9 cellular contexts compared by ENCODE assay signal in genomic region chr17:77783991-77784820, GRCh38.
DNase-seq lines count a peak whose midpoint lies in the region; ATAC-seq and TF ChIP-seq lines count a peak whose summit lies in the region.
"Had no signal": no experiment of that assay in that cellular context is flagged by ENCODE, and none has a peak within 500 bp of the region (broad histone marks: within the 10 kb centered on the region; RNA-seq: fewer than 3 reads in every experiment).

No MANE protein-coding gene starts in this region.

- H3K27ac Mint-ChIP-seq in mesothelial cell of epicardium, result no peak overlapping the region

- no peak for ATAC-seq in GM18867 (IDR thresholded peaks at IDR 0.05; ENCODE audit: unreplicated experiment)

- H3K4me1 Mint-ChIP-seq in mesothelial cell of epicardium, result peaks cover 15% of the 10 kb centered on the region

- H3K36me3 Mint-ChIP-seq in mesothelial cell of epicardium, result no peaks in the 10 kb centered on the region

- no peak for TF ChIP-seq CTCF in mesothelial cell of epicardium (IDR thresholded peaks at IDR 0.05; ENCODE audit: unreplicated experiment)

- H3K36me3 ChIP-seq in thymus (ENCODE audit: control insufficient read depth, insufficient read depth), result no peaks in the 10 kb centered on the region
- H3K36me3 ChIP-seq: upper lobe of left lung had no signal

- peaks cover 72% of the 10 kb centered on the region for H3K27me3 Mint-ChIP-seq in mesothelial cell of epicardium (ENCODE audit: low read depth)

- H3K27me3 ChIP-seq in thymus (ENCODE audit: control insufficient read depth, insufficient read depth), result no peaks in the 10 kb centered on the region
- H3K27me3 ChIP-seq: upper lobe of left lung had no signal

- no peak overlapping the region for H3K4me3 ChIP-seq in thymus (ENCODE audit: low read length)
- H3K4me3 ChIP-seq: upper lobe of left lung had no signal

- H3K4me1 ChIP-seq in thymus (ENCODE audit: control insufficient read depth, insufficient read depth, low read length), result peaks cover 16% of the 10 kb centered on the region

- WGBS in thymus, result 70% methylated on average over 20 of the region's 20 CpGs

- H3K9me3 ChIP-seq in thymus (ENCODE audit: control insufficient read depth), result no peaks in the 10 kb centered on the region
- H3K9me3 ChIP-seq: upper lobe of left lung had no signal

- H3K27ac ChIP-seq in thymus (ENCODE audit: low read depth), result peak overlapping the region; percentile 48
- H3K27ac ChIP-seq: upper lobe of left lung had no signal

- DNase-seq in T-helper 9 cell, result peak; percentile 62
- DNase-seq in activated T-helper 1 cell treated with anti-CD3 and anti-CD28 coated beads, Interleukin-2, amount 50 U/mL, for 16 hours (ENCODE audit: low read depth in 1 of 2, low spot score in 1 of 2), result peak; percentile 57 to 58
- peak; percentile 31 to 34 (median 31) for DNase-seq in stimulated activated CD4-positive, alpha-beta T cell treated with anti-CD3 and anti-CD28 coated beads, Interleukin-12 subunit alpha, Interleukin-12 subunit beta, amount 100 ng/mL, for 48 hours (ENCODE audit: low read depth in 2 of 3, low spot score in 1 of 3)
- no peak for DNase-seq in mesothelial cell of epicardium (ENCODE audit: low spot score in 2 of 2, unreplicated experiment in 2 of 2)
- DNase-seq in NCI-H774 (lab: John Stamatoyannopoulos, UW), result no peak
- DNase-seq: NCI-H187 treated with DMSO at 0.1 percent for 48 hours, upper lobe of left lung had no signal

- no peak overlapping the region for H3K4me3 Mint-ChIP-seq in mesothelial cell of epicardium

- H3K9me3 Mint-ChIP-seq in mesothelial cell of epicardium, result no peaks in the 10 kb centered on the region

Comparison
In these comparisons a context has a peak if more than half of its experiments do, and no peak if none do; other contexts are left out.
1. DNase-seq: peak in T-helper 9 cell (single experiment), activated T-helper 1 cell treated with anti-CD3 and anti-CD28 coated beads, Interleukin-2, amount 50 U/mL, for 16 hours (2 of 2) and stimulated activated CD4-positive, alpha-beta T cell treated with anti-CD3 and anti-CD28 coated beads, Interleukin-12 subunit alpha, Interleukin-12 subunit beta, amount 100 ng/mL, for 48 hours (3 of 3); none in mesothelial cell of epicardium (0 of 2) and NCI-H774 (single experiment).